21 cellular contexts compared by ENCODE assay signal in the genomic region with DNA sequence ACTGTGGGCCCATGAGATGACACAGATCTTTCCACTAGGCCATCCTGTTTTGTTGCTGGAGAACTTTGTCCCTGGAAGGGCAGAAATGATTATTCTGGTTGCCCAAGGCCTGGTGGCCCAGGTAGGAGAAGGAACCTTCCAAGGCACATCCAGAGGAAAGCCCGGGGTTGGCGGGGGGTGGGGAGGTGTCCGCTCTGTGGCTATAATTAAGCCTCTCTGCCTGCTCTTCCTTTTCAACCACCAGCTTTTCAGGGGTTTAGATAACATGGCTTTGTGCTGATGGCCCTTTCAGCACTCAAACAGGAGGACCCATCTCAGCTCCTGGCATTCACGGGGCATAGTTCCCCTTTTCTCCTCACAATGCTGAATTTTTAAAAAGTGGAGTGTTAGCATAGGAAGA.
DNase-seq lines count a peak whose midpoint lies in the region; ATAC-seq and TF ChIP-seq lines count a peak whose summit lies in the region.
"Had no signal": no experiment of that assay in that cellular context is flagged by ENCODE, and none has a peak within 500 bp of the region (broad histone marks: within the 10 kb centered on the region; RNA-seq: fewer than 3 reads in every experiment).

No MANE protein-coding gene starts in this region.

- H3K27me3 ChIP-seq in Loucy (ENCODE audit: insufficient read depth, low read length, poor library complexity, severe bottlenecking) (no peaks in the 10 kb centered on the region), adrenal gland (no peaks in the 10 kb centered on the region), psoas muscle (ENCODE audit: insufficient read depth in 3 of 3, low read length in 2 of 3) (no peaks in the 10 kb centered on the region)
- H3K27me3 ChIP-seq: right atrium auricular region, tibial artery had no signal

- H3K36me3 ChIP-seq in Loucy (ENCODE audit: insufficient read depth, low read length) (peaks cover 59% of the 10 kb centered on the region; the same call in 1 of the 2 replicates), adrenal gland (replicated peaks in 1 of 2) (no peaks in the 10 kb centered on the region), psoas muscle (ENCODE audit: insufficient read depth in 1 of 2, low read depth in 1 of 2) (no peaks in the 10 kb centered on the region)
- H3K36me3 ChIP-seq: right atrium auricular region, tibial artery had no signal

- H3K27me3 Mint-ChIP-seq in activated T-cell treated with anti-CD3 and anti-CD28 coated beads, Interleukin-2, amount 50 U/mL, for 72 hours (ENCODE audit: low read depth) = no peaks in the 10 kb centered on the region

- H3K36me3 Mint-ChIP-seq in activated T-cell treated with anti-CD3 and anti-CD28 coated beads, Interleukin-2, amount 50 U/mL, for 72 hours (ENCODE audit: insufficient read depth in 2 of 2) = peaks cover 0 to 2% of the 10 kb centered on the region in 2 donors
- H3K36me3 Mint-ChIP-seq: natural killer cell treated with Interleukin-12 subunit alpha and Interleukin-12 subunit beta and Interleukin-15 and Interleukin-18, amount 100 ng/mL, for 72 hours had no signal

- TF ChIP-seq CTCF in Loucy (conservative IDR thresholded peaks at IDR 0.05; ENCODE audit: low read length) (no peak), adrenal gland (IDR thresholded peaks at IDR 0.05) (no peak), psoas muscle (IDR thresholded peaks at IDR 0.05) (no peak)

- no peaks in the 10 kb centered on the region for H3K9me2 ChIP-seq in Loucy (replicated peaks; ENCODE audit: low read depth, low read length)

- H3F3A ChIP-seq in Loucy (ENCODE audit: low read depth) = peaks cover 5% of the 10 kb centered on the region; the same call in 1 of the 2 replicates

- no peaks in the 10 kb centered on the region for H3K9me3 Mint-ChIP-seq in activated T-cell treated with anti-CD3 and anti-CD28 coated beads, Interleukin-2, amount 50 U/mL, for 72 hours
- H3K9me3 Mint-ChIP-seq: natural killer cell treated with Interleukin-12 subunit alpha and Interleukin-12 subunit beta and Interleukin-15 and Interleukin-18, amount 100 ng/mL, for 72 hours; T-helper 2 cell treated with Interferon-gamma antibody and Interleukin-4, amounts not matched to agents 5 μg/mL and 100 μg/mL, for 36 hours had no signal

- H3K9me3 ChIP-seq in Loucy (ENCODE audit: insufficient read depth, low read depth, low read length) (no peaks in the 10 kb centered on the region), adrenal gland (replicated peaks in 1 of 3) (no peaks in the 10 kb centered on the region), psoas muscle (no peaks in the 10 kb centered on the region)
- H3K9me3 ChIP-seq: right atrium auricular region, tibial artery had no signal

- H3K27ac Mint-ChIP-seq in activated T-cell treated with anti-CD3 and anti-CD28 coated beads, Interleukin-2, amount 50 U/mL, for 72 hours = peak overlapping the region; percentile 76
- H3K27ac Mint-ChIP-seq: activated CD8-positive, alpha-beta T cell treated with anti-CD3 and anti-CD28 coated beads, Interleukin-2, amount 10 ng/mL, durations not matched to agents 7 days and 5 days; T-helper 2 cell treated with Interferon-gamma antibody and Interleukin-4, amounts not matched to agents 5 μg/mL and 100 μg/mL, for 36 hours had no signal

- no peak for ATAC-seq in activated T-cell treated with anti-CD3 and anti-CD28 coated beads, Interleukin-2, amount 50 U/mL, for 72 hours (replicated peaks in 1 of 2)
- no peak for ATAC-seq in psoas muscle
- ATAC-seq in HG03280 (IDR thresholded peaks at IDR 0.05; ENCODE audit: unreplicated experiment) = no peak
- ATAC-seq: activated CD8-positive, alpha-beta T cell treated with anti-CD3 and anti-CD28 coated beads, Interleukin-2, amount 10 ng/mL, durations not matched to agents 7 days and 5 days; natural killer cell treated with Interleukin-12 subunit alpha and Interleukin-12 subunit beta and Interleukin-15 and Interleukin-18, amount 100 ng/mL, for 72 hours had no signal

- TF ChIP-seq POLR2A in adrenal gland (IDR thresholded peaks at IDR 0.05) = no peak

- peaks cover 96% of the 10 kb centered on the region for H3K4me1 ChIP-seq in Loucy (ENCODE audit: insufficient read depth, low read length, poor library complexity, severe bottlenecking)
- H3K4me1 ChIP-seq in adrenal gland (replicated peaks in 1 of 2) = peaks cover 53 to 81% of the 10 kb centered on the region in 2 donors
- peaks cover 50% of the 10 kb centered on the region for H3K4me1 ChIP-seq in psoas muscle

- no peaks in the 10 kb centered on the region for H4K20me1 ChIP-seq in Loucy (ENCODE audit: insufficient read depth, low read length, poor library complexity, severe bottlenecking)

- H3K79me2 ChIP-seq in Loucy (ENCODE audit: insufficient read depth, low read length) = peaks cover 100% of the 10 kb centered on the region

- peak overlapping the region; percentile 90 for H3K9ac ChIP-seq in Loucy (ENCODE audit: low read depth, low read length, poor library complexity, severe bottlenecking)
- H3K9ac ChIP-seq: KMS-11 had no signal

- H3K4me3 ChIP-seq in Loucy (ENCODE audit: low read length, poor library complexity, severe bottlenecking) = no peak overlapping the region
- H3K4me3 ChIP-seq in adrenal gland = no peak overlapping the region
- no peak overlapping the region for H3K4me3 ChIP-seq in psoas muscle
- H3K4me3 ChIP-seq: right atrium auricular region, tibial artery had no signal

- 66 to 78% (median 68%) methylated on average over 4 of the region's 4 CpGs for WGBS in adrenal gland, 4 donors
- 69 to 88% (median 80%) methylated on average over 4 of the region's 4 CpGs for WGBS in psoas muscle, 3 donors

- H3K4me3 Mint-ChIP-seq in activated T-cell treated with anti-CD3 and anti-CD28 coated beads, Interleukin-2, amount 50 U/mL, for 72 hours = peak overlapping the region; percentile 10 to 52
- H3K4me3 Mint-ChIP-seq: activated CD8-positive, alpha-beta T cell treated with anti-CD3 and anti-CD28 coated beads, Interleukin-2, amount 10 ng/mL, durations not matched to agents 7 days and 5 days; natural killer cell treated with Interleukin-12 subunit alpha and Interleukin-12 subunit beta and Interleukin-15 and Interleukin-18, amount 100 ng/mL, for 72 hours; T-helper 2 cell treated with Interferon-gamma antibody and Interleukin-4, amounts not matched to agents 5 μg/mL and 100 μg/mL, for 36 hours had no signal

- H3K4me1 Mint-ChIP-seq in activated T-cell treated with anti-CD3 and anti-CD28 coated beads, Interleukin-2, amount 50 U/mL, for 72 hours (ENCODE audit: low read depth) = peaks cover 71% of the 10 kb centered on the region

- H3K27ac ChIP-seq in adrenal gland (peak overlapping the region in 3 of 5 donors; percentile 74 to 93 (median 78)), psoas muscle (peak overlapping the region; percentile 92)
- H3K27ac ChIP-seq: KMS-11, right atrium auricular region, tibial artery had no signal

- no peak overlapping the region for H2AFZ ChIP-seq in Loucy (ENCODE audit: low read length)

- no peak for DNase-seq in activated T-cell treated with anti-CD3 and anti-CD28 coated beads, Interleukin-2, amount 50 U/mL, for 72 hours
- no peak for DNase-seq in activated T-cell treated with anti-CD3 and anti-CD28 coated beads, Interleukin-2, amount 50 U/mL, for 1 hour
- DNase-seq in adrenal gland (no peak), psoas muscle (no peak), nucleus accumbens (lab: John Stamatoyannopoulos, UW) (no peak), Ammon's horn (ENCODE audit: low spot score) (no peak)
- DNase-seq: ACHN; activated CD8-positive, alpha-beta T cell treated with anti-CD3 and anti-CD28 coated beads, Interleukin-2, amount 10 ng/mL, durations not matched to agents 7 days and 5 days; activated gamma-delta T cell treated with Interleukin-2 at 50 U/mL for 16 hours; GF-D8; hypothalamus; NCI-H2081; NCI-H748 treated with DMSO at 0.1 percent for 48 hours; stimulated activated CD4-positive, alpha-beta T cell treated with anti-CD3 and anti-CD28 coated beads, Interleukin-2, amount 100 ng/mL, for 48 hours; tibial artery had no signal

- no peak overlapping the region for H3K4me2 ChIP-seq in Loucy (ENCODE audit: low read depth, low read length, poor library complexity, severe bottlenecking)
- H3K4me2 ChIP-seq: KMS-11 had no signal

- intact Hi-C loops in adrenal gland (cut with DNase I) = no loop called here
- intact Hi-C loops in psoas muscle (cut with DNase I) = no loop called here
